Comparison of ENCODE assay signal across 9 cellular contexts in the genomic region with DNA sequence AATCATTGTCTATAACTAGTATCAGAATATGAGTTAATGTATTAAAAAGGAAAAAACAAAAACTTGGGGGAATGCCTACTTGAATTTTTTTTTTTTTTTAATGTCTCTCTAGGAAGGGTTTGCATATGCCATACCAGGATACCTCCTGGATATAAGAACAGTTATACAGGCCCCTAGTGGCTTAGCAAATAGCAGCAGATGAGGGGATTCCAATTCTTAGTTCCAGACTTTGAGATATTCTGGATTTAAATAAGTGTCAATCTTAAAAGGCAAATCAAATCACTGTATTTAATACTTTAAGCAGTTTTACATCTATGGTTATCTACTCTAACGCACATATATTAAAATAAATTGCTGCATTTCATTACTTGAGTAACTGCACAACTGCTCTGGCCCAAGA.
DNase-seq lines count a peak whose midpoint lies in the region; ATAC-seq, FAIRE-seq and TF ChIP-seq lines count a peak whose summit lies in the region.
"Had no signal": no experiment of that assay in that cellular context is flagged by ENCODE, and none has a peak within 500 bp of the region (broad histone marks: within the 10 kb centered on the region; RNA-seq: fewer than 3 reads in every experiment).

No MANE protein-coding gene starts in this region.

- H3K27me3 Mint-ChIP-seq in neural progenitor cell (ENCODE audit: insufficient read depth, low read depth), result peaks cover 8% of the 10 kb centered on the region

- H3K27ac ChIP-seq in endothelial cell of umbilical vein (ENCODE audit: insufficient read depth, low read depth, low read length) (no peak overlapping the region), neural progenitor cell (no peak overlapping the region), breast epithelium (no peak overlapping the region)

- H3K27me3 ChIP-seq in endothelial cell of umbilical vein (ENCODE audit: control insufficient read depth in 2 of 2, insufficient read depth in 2 of 2, low read length in 2 of 2) (peaks cover 13 to 22% of the 10 kb centered on the region in 2 experiments), neural progenitor cell (no peaks in the 10 kb centered on the region), breast epithelium (peaks cover 0 to 41% of the 10 kb centered on the region in 2 donors)

- TF ChIP-seq CTCF in endothelial cell of umbilical vein (IDR thresholded peaks at IDR 0.05; ENCODE audit: extremely low read depth in 1 of 2, insufficient read depth in 1 of 2, low read depth in 1 of 2, low read length in 2 of 2) (peak; percentile 12 to 24), neural progenitor cell (IDR thresholded peaks at IDR 0.05) (peak; percentile 65), breast epithelium (IDR thresholded peaks at IDR 0.05) (no peak)

- no peak for FAIRE-seq in endothelial cell of umbilical vein (lab: Jason Lieb, UNC)

- H3K36me3 ChIP-seq in endothelial cell of umbilical vein (ENCODE audit: control insufficient read depth in 2 of 2, extremely low read depth in 1 of 2, insufficient read depth in 2 of 2, low read length in 2 of 2) (no peaks in the 10 kb centered on the region), neural progenitor cell (no peaks in the 10 kb centered on the region), breast epithelium (no peaks in the 10 kb centered on the region)

- POLR2A ChIA-PET in endothelial cell of umbilical vein (lab: Charles Lee), result no interaction called here

- intact Hi-C loops in endothelial cell of umbilical vein (cut with micrococcal nuclease), result loop anchor here (5.0 to 10.0 kb wide), 3 partner anchors 368 to 1060 kb away; a partner anchor contains a TSS
- intact Hi-C loops in breast epithelium (cut with DNase I; ENCODE audit: low total_unique reads), result no loop called here

- H3K4me3 ChIP-seq in endothelial cell of umbilical vein (replicated peaks in 1 of 3; ENCODE audit: insufficient read depth in 1 of 3, low read depth in 1 of 3, low read length in 3 of 3) (no peak overlapping the region), neural progenitor cell (peak overlapping the region; percentile 87), breast epithelium (no peak overlapping the region)

- H2AFZ ChIP-seq in endothelial cell of umbilical vein (ENCODE audit: low read depth, low read length) (no peak overlapping the region), neural progenitor cell (replicated peaks) (no peak overlapping the region)

- dilution Hi-C loops in endothelial cell of umbilical vein (cut with MboI; ENCODE audit: extremely low pct_ligation_motif_present, low sequenced_read_pairs), result no loop called here

- H3K4me2 ChIP-seq in endothelial cell of umbilical vein (ENCODE audit: insufficient read depth, low read length) (no peak overlapping the region), neural progenitor cell (peak overlapping the region; percentile 82)

- peaks cover 67% of the 10 kb centered on the region for H3K4me1 Mint-ChIP-seq in neural progenitor cell

- no peak for ATAC-seq in HG03025 (IDR thresholded peaks at IDR 0.05; ENCODE audit: low FRiP score, unreplicated experiment)
- ATAC-seq in stimulated activated naive CD8-positive, alpha-beta T cell treated with anti-CD3 and anti-CD28 coated beads, Interleukin-15, Interleukin-2, amounts not matched to agents 100 U/mL and 50 U/mL, for 24 hours, result no peak

- H3K4me1 ChIP-seq in endothelial cell of umbilical vein (ENCODE audit: control insufficient read depth, extremely low read depth, insufficient read depth, low read length) (peaks cover 4% of the 10 kb centered on the region), neural progenitor cell (peaks cover 51% of the 10 kb centered on the region), breast epithelium (no peaks in the 10 kb centered on the region)

- H3K27ac Mint-ChIP-seq in neural progenitor cell, result no peak overlapping the region

- H3K4me3 Mint-ChIP-seq in neural progenitor cell, result peak overlapping the region; percentile 90

- no TSS peak for BruUV-seq in endothelial cell of umbilical vein (replicated peaks; lab: Mats Ljungman, UMichigan)

- peak; percentile 32 for DNase-seq in HT1080 (ENCODE audit: low read depth)
- peak; percentile 86 for DNase-seq in NCI-H69 (lab: John Stamatoyannopoulos, UW)
- peak; percentile 29 for DNase-seq in endothelial cell of umbilical vein (ENCODE audit: low read depth, low spot score)
- DNase-seq in neural progenitor cell (ENCODE audit: low spot score), result peak; percentile 42
- no peak for DNase-seq in stimulated activated naive CD8-positive, alpha-beta T cell treated with anti-CD3 and anti-CD28 coated beads, Interleukin-15, Interleukin-2, amounts not matched to agents 100 U/mL and 50 U/mL, for 24 hours
- no peak for DNase-seq in NOMO-1 treated with dmso at 0.1 percent for 144 hours (lab: John Stamatoyannopoulos, UW; ENCODE audit: unreplicated experiment)
- DNase-seq in breast epithelium (ENCODE audit: low spot score in 2 of 2), result no peak
- DNase-seq: activated CD4-positive, alpha-beta T cell treated with anti-CD3 and anti-CD28 coated beads, Interleukin-2, amount 50 U/mL, for 1 hour had no signal

- H4K20me1 ChIP-seq in endothelial cell of umbilical vein (replicated peaks; ENCODE audit: control insufficient read depth, extremely low read depth, insufficient read depth, low read length) (no peaks in the 10 kb centered on the region), neural progenitor cell (ENCODE audit: low read depth) (peaks cover 32% of the 10 kb centered on the region)

- CTCF ChIA-PET in endothelial cell of umbilical vein (lab: Charles Lee), result no interaction called here

- TF ChIP-seq POLR2A in endothelial cell of umbilical vein (IDR thresholded peaks at IDR 0.05; ENCODE audit: low read depth, low read length) (no peak), breast epithelium (IDR thresholded peaks at IDR 0.05) (no peak)

- H3K9me3 Mint-ChIP-seq in neural progenitor cell, result no peaks in the 10 kb centered on the region

- peaks cover 26% of the 10 kb centered on the region for H3F3A ChIP-seq in neural progenitor cell (ENCODE audit: low read depth)

- peaks cover 6% of the 10 kb centered on the region for H3K36me3 Mint-ChIP-seq in neural progenitor cell

- H3K9ac ChIP-seq in endothelial cell of umbilical vein (replicated peaks; ENCODE audit: extremely low read depth, insufficient read depth, low read length) (no peak overlapping the region), neural progenitor cell (no peak overlapping the region)

- H3K9me1 ChIP-seq in endothelial cell of umbilical vein (replicated peaks; ENCODE audit: control insufficient read depth, extremely low read depth, insufficient read depth, low read length), result no peaks in the 10 kb centered on the region

- no peaks in the 10 kb centered on the region for H3K9me3 ChIP-seq in endothelial cell of umbilical vein (replicated peaks; ENCODE audit: control insufficient read depth, insufficient read depth, low read length)
- H3K9me3 ChIP-seq in neural progenitor cell (ENCODE audit: low read depth), result no peaks in the 10 kb centered on the region
- no peaks in the 10 kb centered on the region for H3K9me3 ChIP-seq in breast epithelium

- H3K79me2 ChIP-seq in endothelial cell of umbilical vein (ENCODE audit: control insufficient read depth, insufficient read depth, low read length) (no peaks in the 10 kb centered on the region), neural progenitor cell (ENCODE audit: low read depth) (peaks cover 68% of the 10 kb centered on the region)

TF ChIP-seq in endothelial cell of umbilical vein, 7 proteins besides CTCF, POLR2A, EP300 and RAD21:
- TF ChIP-seq POLR2AphosphoS5 (IDR thresholded peaks at IDR 0.05; ENCODE audit: insufficient read depth, low read depth, low read length) (no peak), MYC (IDR thresholded peaks at IDR 0.05; ENCODE audit: low read depth, low read length) (no peak), EZH2 (IDR thresholded peaks at IDR 0.05; ENCODE audit: borderline replicate concordance, low read depth, low read length, severe bottlenecking) (no peak), FOS (IDR thresholded peaks at IDR 0.05; ENCODE audit: borderline replicate concordance, insufficient read depth, low read length) (no peak), JUN (IDR thresholded peaks at IDR 0.05; ENCODE audit: borderline replicate concordance, insufficient read depth, insufficient read length, low read depth) (no peak), GATA2 (IDR thresholded peaks at IDR 0.05; ENCODE audit: insufficient read depth, insufficient read length, low read depth, low read length) (no peak)
- TF ChIP-seq, protein P1, sequence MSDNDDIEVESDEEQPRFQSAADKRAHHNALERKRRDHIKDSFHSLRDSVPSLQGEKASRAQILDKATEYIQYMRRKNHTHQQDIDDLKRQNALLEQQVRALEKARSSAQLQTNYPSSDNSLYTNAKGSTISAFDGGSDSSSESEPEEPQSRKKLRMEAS (IDR thresholded peaks at IDR 0.05; ENCODE audit: insufficient read depth, insufficient read length), result no peak

Comparison
In these comparisons a context has a peak if more than half of its experiments do, and no peak if none do; other contexts are left out.
1. DNase-seq: peak in HT1080 (single experiment), NCI-H69 (single experiment), endothelial cell of umbilical vein (single experiment) and neural progenitor cell (single experiment); none in stimulated activated naive CD8-positive, alpha-beta T cell treated with anti-CD3 and anti-CD28 coated beads, Interleukin-15, Interleukin-2, amounts not matched to agents 100 U/mL and 50 U/mL, for 24 hours (single experiment), NOMO-1 treated with dmso at 0.1 percent for 144 hours (single experiment) and breast epithelium (0 of 2).
2. CTCF ChIP-seq: peak in endothelial cell of umbilical vein (2 of 2) and neural progenitor cell (single experiment); none in breast epithelium (0 of 3).